14 cellular contexts compared by ENCODE assay signal in the genomic region with DNA sequence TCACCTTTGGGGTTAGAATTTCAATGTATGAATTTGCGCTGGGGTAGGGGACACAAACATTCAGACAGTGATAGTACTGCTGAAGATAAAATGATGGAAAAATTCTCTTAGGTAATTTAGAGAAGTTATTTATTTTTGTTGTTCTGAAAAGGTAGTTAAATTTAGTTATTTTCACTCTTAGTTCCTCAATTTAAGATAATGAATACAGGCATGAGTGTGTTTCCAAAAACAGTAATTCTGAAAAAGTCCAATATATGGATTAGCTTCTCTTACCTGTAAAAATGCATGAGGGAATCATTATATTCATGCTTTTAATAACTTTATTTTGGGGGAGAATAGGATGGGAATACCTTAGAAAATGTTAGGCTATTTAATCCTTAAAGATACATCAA.
DNase-seq lines count a peak whose midpoint lies in the region; ATAC-seq and TF ChIP-seq lines count a peak whose summit lies in the region.
"Had no signal": no experiment of that assay in that cellular context is flagged by ENCODE, and none has a peak within 500 bp of the region (broad histone marks: within the 10 kb centered on the region; RNA-seq: fewer than 3 reads in every experiment).

No MANE protein-coding gene starts in this region.

- no peak overlapping the region for H3K9ac ChIP-seq in HUES64 (ENCODE audit: low read depth, low read length)

- no peaks in the 10 kb centered on the region for H3K9me3 ChIP-seq in A673 (ENCODE audit: low read depth, low read length, poor library complexity, severe bottlenecking)
- no peaks in the 10 kb centered on the region for H3K9me3 ChIP-seq in HUES64 (ENCODE audit: insufficient read depth, low read depth, low read length)
- H3K9me3 ChIP-seq: tibial artery had no signal

- CTCF ChIA-PET in A673 (lab: Charles Lee), result no interaction called here

- H3K36me3 ChIP-seq in A673 (ENCODE audit: insufficient read depth, low read length, poor library complexity, severe bottlenecking) (no peaks in the 10 kb centered on the region), HUES64 (ENCODE audit: insufficient read depth, low read length) (0 out of 2 replicates have a peak, but pooled peaks cover 2% of the 10 kb centered on the region)
- H3K36me3 ChIP-seq: tibial artery had no signal

- no peak for ATAC-seq in natural killer cell treated with Interleukin-12 subunit alpha and Interleukin-12 subunit beta and Interleukin-15 and Interleukin-18, amount 100 ng/mL, for 72 hours
- no peak for ATAC-seq in HG03095 (IDR thresholded peaks at IDR 0.05; ENCODE audit: unreplicated experiment)

- 100% methylated on average over 1 of the region's 1 CpG for WGBS in HUES64

- peaks cover 79% of the 10 kb centered on the region for H3K4me1 Mint-ChIP-seq in dendritic cell treated with granulocyte-macrophage colony-stimulating factor and Interleukin-4, amounts not matched to agents 40 ng/mL and 50 ng/mL, for 4 days (ENCODE audit: low read depth)
- peaks cover 67 to 83% of the 10 kb centered on the region in 2 donors for H3K4me1 Mint-ChIP-seq in natural killer cell treated with Interleukin-12 subunit alpha and Interleukin-12 subunit beta and Interleukin-15 and Interleukin-18, amount 100 ng/mL, for 72 hours (ENCODE audit: low read depth in 2 of 2)

- POLR2A ChIA-PET in A673 (lab: Charles Lee; ENCODE audit: low non-redundant PET), result no interaction called here

- H3K4me3 ChIP-seq in A673 (ENCODE audit: low read depth, low read length, poor library complexity, severe bottlenecking) (no peak overlapping the region), HUES64 (ENCODE audit: low read length) (no peak overlapping the region)
- H3K4me3 ChIP-seq: skin epidermis, tibial artery had no signal

- peak overlapping the region; percentile 67 for H3K27ac Mint-ChIP-seq in dendritic cell treated with granulocyte-macrophage colony-stimulating factor and Interleukin-4, amounts not matched to agents 40 ng/mL and 50 ng/mL, for 4 days
- peak overlapping the region; percentile 98 to 99 for H3K27ac Mint-ChIP-seq in natural killer cell treated with Interleukin-12 subunit alpha and Interleukin-12 subunit beta and Interleukin-15 and Interleukin-18, amount 100 ng/mL, for 72 hours
- H3K27ac Mint-ChIP-seq: activated naive CD8-positive, alpha-beta T cell; naive B cell had no signal

- TF ChIP-seq CTCF in A673 (conservative IDR thresholded peaks at IDR 0.05; ENCODE audit: low read depth, low read length), result no peak

- intact Hi-C loops in A673 (cut with micrococcal nuclease; ENCODE audit: unreplicated experiment), result loop anchor here (5.0 kb wide), 1 partner anchor 271 kb away; no protein-coding TSS in a partner anchor
- intact Hi-C loops in dendritic cell treated with granulocyte-macrophage colony-stimulating factor and Interleukin-4, amounts not matched to agents 40 ng/mL and 50 ng/mL, for 4 days (cut with micrococcal nuclease), result no loop called here

- H3K27me3 ChIP-seq in A673 (replicated peaks; ENCODE audit: insufficient read depth, low read depth, low read length, poor library complexity), result no peaks in the 10 kb centered on the region
- no peaks in the 10 kb centered on the region for H3K27me3 ChIP-seq in HUES64 (ENCODE audit: insufficient read depth, low read length)
- H3K27me3 ChIP-seq: tibial artery had no signal

- DNase-seq in A673 (ENCODE audit: low spot score) (no peak), GOT3 (lab: John Stamatoyannopoulos, UW) (no peak)
- DNase-seq in natural killer cell treated with Interleukin-12 subunit alpha and Interleukin-12 subunit beta and Interleukin-15 and Interleukin-18, amount 100 ng/mL, for 72 hours (ENCODE audit: low spot score), result no peak
- DNase-seq in activated CD4-positive, alpha-beta T cell treated with anti-CD3 and anti-CD28 coated beads, Interleukin-2, amount 50 U/mL, for 48 hours, result no peak
- DNase-seq in activated naive CD4-positive, alpha-beta T cell treated with Interleukin-2 at 50 U/mL for 16 hours, result no peak
- DNase-seq: cerebellar nuclear complex, NCI-H1105, tibial artery had no signal

- H3K4me3 Mint-ChIP-seq in dendritic cell treated with granulocyte-macrophage colony-stimulating factor and Interleukin-4, amounts not matched to agents 40 ng/mL and 50 ng/mL, for 4 days, result no peak overlapping the region
- H3K4me3 Mint-ChIP-seq in natural killer cell treated with Interleukin-12 subunit alpha and Interleukin-12 subunit beta and Interleukin-15 and Interleukin-18, amount 100 ng/mL, for 72 hours, result peak overlapping the region; percentile 84
- H3K4me3 Mint-ChIP-seq: activated naive CD8-positive, alpha-beta T cell had no signal

- no TSS peak for BruUV-seq in A673 (replicated peaks; lab: Mats Ljungman, UMichigan)

- H3K36me3 Mint-ChIP-seq in dendritic cell treated with granulocyte-macrophage colony-stimulating factor and Interleukin-4, amounts not matched to agents 40 ng/mL and 50 ng/mL, for 4 days (ENCODE audit: low read depth), result peaks cover 2% of the 10 kb centered on the region
- peaks cover 6% of the 10 kb centered on the region for H3K36me3 Mint-ChIP-seq in natural killer cell treated with Interleukin-12 subunit alpha and Interleukin-12 subunit beta and Interleukin-15 and Interleukin-18, amount 100 ng/mL, for 72 hours
- H3K36me3 Mint-ChIP-seq: naive B cell had no signal

- H3K27ac ChIP-seq in A673 (ENCODE audit: low read depth, low read length, poor library complexity, severe bottlenecking), result peak overlapping the region; percentile 77
- peak overlapping the region; percentile 70 for H3K27ac ChIP-seq in HUES64 (ENCODE audit: low read depth, low read length)

- H3K27me3 Mint-ChIP-seq in dendritic cell treated with granulocyte-macrophage colony-stimulating factor and Interleukin-4, amounts not matched to agents 40 ng/mL and 50 ng/mL, for 4 days, result no peaks in the 10 kb centered on the region
- H3K27me3 Mint-ChIP-seq in natural killer cell treated with Interleukin-12 subunit alpha and Interleukin-12 subunit beta and Interleukin-15 and Interleukin-18, amount 100 ng/mL, for 72 hours, result no peaks in the 10 kb centered on the region
- H3K27me3 Mint-ChIP-seq: activated naive CD8-positive, alpha-beta T cell had no signal

- no peaks in the 10 kb centered on the region for H3K9me3 Mint-ChIP-seq in dendritic cell treated with granulocyte-macrophage colony-stimulating factor and Interleukin-4, amounts not matched to agents 40 ng/mL and 50 ng/mL, for 4 days
- H3K9me3 Mint-ChIP-seq in natural killer cell treated with Interleukin-12 subunit alpha and Interleukin-12 subunit beta and Interleukin-15 and Interleukin-18, amount 100 ng/mL, for 72 hours, result no peaks in the 10 kb centered on the region

- H3K4me1 ChIP-seq in A673 (ENCODE audit: insufficient read depth, low read length, poor library complexity, severe bottlenecking) (peaks cover 43% of the 10 kb centered on the region), HUES64 (ENCODE audit: insufficient read depth, low read length) (peaks cover 81% of the 10 kb centered on the region)
